Comparison of ENCODE assay signal across 28 cellular contexts in genomic region chr10:131644864-131645658, GRCh38.
A peak's percentile ranks its signal among the peaks of the same experiment; 100 is the strongest.
DNase-seq lines count a peak whose midpoint lies in the region; FAIRE-seq and TF ChIP-seq lines count a peak whose summit lies in the region.
"Had no signal": no experiment of that assay in that cellular context is flagged by ENCODE, and none has a peak within 500 bp of the region (broad histone marks: within the 10 kb centered on the region; RNA-seq: fewer than 3 reads in every experiment).

No MANE protein-coding gene starts in this region.

- peaks cover 47% of the 10 kb centered on the region for H3K9me3 Mint-ChIP-seq in osteocyte (ENCODE audit: unreplicated experiment)

- no peaks in the 10 kb centered on the region for H3K4me1 Mint-ChIP-seq in osteocyte (ENCODE audit: unreplicated experiment)

- H3K14ac ChIP-seq in H1 (ENCODE audit: insufficient read length) = no peak overlapping the region

- H3K9me3 ChIP-seq in adipocyte (ENCODE audit: control insufficient read depth, low read length) (peaks cover 3% of the 10 kb centered on the region), H1 (ENCODE audit: insufficient read depth in 2 of 2, low read depth in 1 of 2, low read length in 1 of 2) (peaks cover 0 to 5% of the 10 kb centered on the region in 2 experiments; a peak in 1 of 4 replicates)
- H3K9me3 ChIP-seq: HAP-1, MG63, Peyer's patch had no signal

- H3K27ac ChIP-seq in H1 (ENCODE audit: low read depth, low read length) = no peak overlapping the region
- H3K27ac ChIP-seq: A549; BLaER1 treated with 17β-estradiol and CSF1 and Interleukin-3, amounts not matched to agents 10 nM and 100 nM; Peyer's patch had no signal

- TF ChIP-seq CTCF in H1 (IDR thresholded peaks at IDR 0.05; ENCODE audit: control extremely low read depth in 1 of 3, insufficient read depth in 1 of 3, low read depth in 1 of 3, low read length in 3 of 3) (no peak), osteocyte (IDR thresholded peaks at IDR 0.05) (no peak)

- no peaks in the 10 kb centered on the region for H3K79me1 ChIP-seq in H1 (ENCODE audit: low read depth, low read length)

- H2BK12ac ChIP-seq in H1 (ENCODE audit: low read depth, low read length) = no peak overlapping the region; the same call in 1 of the 2 replicates

- no peak overlapping the region for H2AK5ac ChIP-seq in H1 (ENCODE audit: low read depth, low read length)

- no peaks in the 10 kb centered on the region for H3K23me2 ChIP-seq in H1 (ENCODE audit: low read depth, low read length)

- no peak overlapping the region for H3K4me3 Mint-ChIP-seq in osteocyte (ENCODE audit: unreplicated experiment)
- H3K4me3 Mint-ChIP-seq: CD4-positive, alpha-beta T cell; HFFc6 had no signal

- no peak for TF ChIP-seq EP300 in H1 (IDR thresholded peaks at IDR 0.05; ENCODE audit: borderline replicate concordance in 1 of 2, low read depth in 2 of 2, low read length in 2 of 2)

- no peak for TF ChIP-seq RAD21 in H1 (IDR thresholded peaks at IDR 0.05 in 1 of 2, conservative IDR thresholded peaks at IDR 0.05 in 1 of 2; ENCODE audit: low read depth in 2 of 2, low read length in 2 of 2)

- H3K27me3 ChIP-seq in adipocyte (replicated peaks; ENCODE audit: control insufficient read depth, insufficient read depth, low read length) = no peaks in the 10 kb centered on the region
- H3K27me3 ChIP-seq in H1 (replicated peaks in 1 of 4; ENCODE audit: control insufficient read depth in 3 of 4, extremely low read depth in 1 of 4, insufficient read depth in 3 of 4, low read length in 3 of 4) = no peaks in the 10 kb centered on the region
- H3K27me3 ChIP-seq: BLaER1 treated with 17β-estradiol and CSF1 and Interleukin-3, amounts not matched to agents 10 nM and 100 nM; MG63; Peyer's patch had no signal

- no peak overlapping the region for H2BK20ac ChIP-seq in H1 (ENCODE audit: low read length)

- H3K4me1 ChIP-seq in adipocyte (ENCODE audit: control insufficient read depth, insufficient read depth, low read length) (no peaks in the 10 kb centered on the region), H1 (replicated peaks in 1 of 4; ENCODE audit: control insufficient read depth in 3 of 4, insufficient read depth in 4 of 4, low read length in 3 of 4) (peaks cover 0 to 6% (median 3%) of the 10 kb centered on the region in 4 experiments; a peak in 4 of 7 replicates)
- H3K4me1 ChIP-seq: A549, HAP-1, Peyer's patch had no signal

- H3K4me3 ChIP-seq in adipocyte (ENCODE audit: low read length) (peak overlapping the region; percentile 66), H1 (ENCODE audit: extremely low read depth in 1 of 4, insufficient read depth in 2 of 4, low read depth in 3 of 4, low read length in 4 of 4) (no peak overlapping the region)
- H3K4me3 ChIP-seq: A549; BLaER1 treated with 17β-estradiol and CSF1 and Interleukin-3, amounts not matched to agents 10 nM and 100 nM; HAP-1; Peyer's patch had no signal

- no peak overlapping the region for H2BK120ac ChIP-seq in H1 (replicated peaks; ENCODE audit: low read depth, low read length)

- no peak overlapping the region for H3K4ac ChIP-seq in H1 (replicated peaks; ENCODE audit: insufficient read length, low read depth, low read length)

- H2AFZ ChIP-seq in H1 (ENCODE audit: low read length) = no peak overlapping the region

- no peaks in the 10 kb centered on the region for H4K20me1 ChIP-seq in H1 (replicated peaks in 1 of 2; ENCODE audit: control insufficient read depth in 1 of 2, insufficient read depth in 2 of 2, low read length in 2 of 2)
- H4K20me1 ChIP-seq: BLaER1 treated with 17β-estradiol and CSF1 and Interleukin-3, amounts not matched to agents 10 nM and 100 nM had no signal

- H4K91ac ChIP-seq in H1 (replicated peaks; ENCODE audit: insufficient read length, low read length) = no peak overlapping the region

- no peak overlapping the region for H4K5ac ChIP-seq in H1 (ENCODE audit: insufficient read length, low read depth, low read length)

- no peak overlapping the region for H3K9ac ChIP-seq in adipocyte (ENCODE audit: low read length)
- H3K9ac ChIP-seq in H1 (replicated peaks in 1 of 4; ENCODE audit: extremely low read depth in 1 of 4, low read depth in 3 of 4, low read length in 3 of 4) = no peak overlapping the region
- H3K9ac ChIP-seq: BLaER1 treated with 17β-estradiol and CSF1 and Interleukin-3, amounts not matched to agents 10 nM and 100 nM had no signal

- no peak overlapping the region for H3K27ac Mint-ChIP-seq in osteocyte (ENCODE audit: unreplicated experiment)
- H3K27ac Mint-ChIP-seq: CD4-positive, alpha-beta T cell; HFFc6 had no signal

- CTCF ChIA-PET in H1 (lab: Charles Lee; ENCODE audit: partially characterized antibody) = interaction anchor here (1.3 kb wide), 1 partner anchor 157 kb away, joined by 3 read pairs; no protein-coding TSS in a partner anchor

- no peak overlapping the region for H3K56ac ChIP-seq in H1 (replicated peaks; ENCODE audit: insufficient read length, low read depth, low read length)

- peak; percentile 30 for DNase-seq in activated CD8-positive, alpha-beta memory T cell treated with anti-CD3 and anti-CD28 coated beads for 24 hours
- DNase-seq in activated CD8-positive, alpha-beta memory T cell treated with anti-CD3 and anti-CD28 coated beads, Interleukin-2, amount 50 U/mL, for 48 hours = no peak
- DNase-seq in adipocyte (ENCODE audit: low read depth) (no peak), H1 (ENCODE audit: low read depth in 1 of 2, low spot score in 2 of 2) (peak in 1 of 2 experiments; percentile 33), osteocyte (ENCODE audit: extremely low spot score, unreplicated experiment) (peak; percentile 73), GOT3 (lab: John Stamatoyannopoulos, UW) (no peak), GM12891 (ENCODE audit: insufficient read length, low spot score) (no peak)
- DNase-seq: AML-193; CD4-positive, alpha-beta T cell; DMS79; EL; GDM1; HFFc6; IMR-90; KG1; NCI-H1105 treated with DMSO at 0.1 percent for 48 hours; NCI-H146; NCI-H1930; NCI-H446; NCI-H524 treated with DMSO at 0.1 percent for 48 hours; Peyer's patch; SHP77 treated with DMSO at 0.1 percent for 48 hours had no signal

- H3K36me3 Mint-ChIP-seq in osteocyte (ENCODE audit: unreplicated experiment) = no peaks in the 10 kb centered on the region

- no peak overlapping the region for H3K23ac ChIP-seq in H1 (ENCODE audit: insufficient read length)

- H3K36me3 ChIP-seq in adipocyte (ENCODE audit: control insufficient read depth, insufficient read depth, low read length, severe bottlenecking) (no peaks in the 10 kb centered on the region), H1 (ENCODE audit: control insufficient read depth in 2 of 4, insufficient read depth in 4 of 4, low read length in 3 of 4) (no peaks in the 10 kb centered on the region)
- H3K36me3 ChIP-seq: BLaER1 treated with 17β-estradiol and CSF1 and Interleukin-3, amounts not matched to agents 10 nM and 100 nM; HAP-1; MG63; Peyer's patch had no signal

- H3K79me2 ChIP-seq in H1 (ENCODE audit: control insufficient read depth in 1 of 2, insufficient read depth in 2 of 2, low read length in 2 of 2) = no peaks in the 10 kb centered on the region

- no peak overlapping the region; the same call in 1 of the 2 replicates for H3K18ac ChIP-seq in H1 (ENCODE audit: extremely low read depth, low read length)

- FAIRE-seq in H1 (lab: Jason Lieb, UNC) (no peak), GM12891 (lab: Jason Lieb, UNC) (no peak)
- FAIRE-seq: A549, GM12892, GM19239 had no signal

- H3K27me3 Mint-ChIP-seq in osteocyte (ENCODE audit: unreplicated experiment) = no peaks in the 10 kb centered on the region

- H2BK15ac ChIP-seq in H1 (ENCODE audit: low read length) = no peak overlapping the region

- POLR2A ChIA-PET in H1 (lab: Charles Lee; ENCODE audit: partially characterized antibody) = no interaction called here

- TF ChIP-seq POLR2A in H1 (IDR thresholded peaks at IDR 0.05; ENCODE audit: control extremely low read depth in 1 of 2, low read depth in 2 of 2, low read length in 2 of 2) (no peak), GM12891 (IDR thresholded peaks at IDR 0.05; ENCODE audit: low read depth, low read length) (no peak)

- no peak overlapping the region for H2BK5ac ChIP-seq in H1 (ENCODE audit: low read depth, low read length)

- H3K4me2 ChIP-seq in H1 (ENCODE audit: insufficient read depth in 1 of 2, low read depth in 2 of 2, low read length in 2 of 2) = no peak overlapping the region
- H3K4me2 ChIP-seq: A549 had no signal

- WGBS in H1 (ENCODE audit: extremely low coverage in 1 of 2, insufficient coverage in 1 of 2, insufficient read length in 1 of 2, insufficient replicate concordance in 2 of 2, low coverage in 1 of 2, low lambda C conversion rate in 2 of 2, missing lambda C conversion rate in 1 of 2), 2 experiments = 89% methylated on average over 12 of the region's 12 CpGs; no CpG with 5 or more reads in 1 of the 2 experiments

- peak overlapping the region; percentile 8; the same call in 1 of the 2 replicates for H4K8ac ChIP-seq in H1 (ENCODE audit: extremely low read depth, insufficient read depth, low read length)

TF ChIP-seq in H1, 55 proteins besides CTCF, POLR2A, EP300 and RAD21 (continues in another document):
- TF ChIP-seq MAFK (IDR thresholded peaks at IDR 0.05; ENCODE audit: low read depth, low read length) (no peak), SIN3A (conservative IDR thresholded peaks at IDR 0.05 in 1 of 2, IDR thresholded peaks at IDR 0.05 in 1 of 2; ENCODE audit: low read depth in 1 of 2, low read length in 2 of 2) (no peak), NRF1 (IDR thresholded peaks at IDR 0.05; ENCODE audit: low read depth, low read length) (no peak), TCF12 (IDR thresholded peaks at IDR 0.05; ENCODE audit: low read depth, low read length) (no peak), ATF3 (IDR thresholded peaks at IDR 0.05; ENCODE audit: insufficient read depth, low read depth, low read length) (no peak), NANOG (IDR thresholded peaks at IDR 0.05; ENCODE audit: insufficient read depth, low read depth, low read length, poor library complexity, severe bottlenecking) (no peak)

TF ChIP-seq in GM12891, 5 proteins besides CTCF, POLR2A, EP300 and RAD21:
- TF ChIP-seq POLR2AphosphoS5 (IDR thresholded peaks at IDR 0.05; ENCODE audit: low read depth, low read length) (no peak), POU2F2 (IDR thresholded peaks at IDR 0.05; ENCODE audit: low read depth, low read length) (no peak), TAF1 (IDR thresholded peaks at IDR 0.05; ENCODE audit: low read depth, low read length) (no peak), SPI1 (IDR thresholded peaks at IDR 0.05; ENCODE audit: low read depth, low read length) (no peak), PAX5 (IDR thresholded peaks at IDR 0.05; ENCODE audit: insufficient read depth, low read length, severe bottlenecking) (no peak)
TF ChIP-seq in GM12891: peak in this region for 0.

Comparison
In these comparisons a context has a peak if more than half of its experiments do, and no peak if none do; other contexts are left out.
1. DNase-seq: peak in activated CD8-positive, alpha-beta memory T cell treated with anti-CD3 and anti-CD28 coated beads for 24 hours (single experiment) and osteocyte (single experiment); none in activated CD8-positive, alpha-beta memory T cell treated with anti-CD3 and anti-CD28 coated beads, Interleukin-2, amount 50 U/mL, for 48 hours (single experiment), adipocyte (single experiment), GOT3 (single experiment) and GM12891 (single experiment).